18 cellular contexts compared by ENCODE assay signal in the genomic region with DNA sequence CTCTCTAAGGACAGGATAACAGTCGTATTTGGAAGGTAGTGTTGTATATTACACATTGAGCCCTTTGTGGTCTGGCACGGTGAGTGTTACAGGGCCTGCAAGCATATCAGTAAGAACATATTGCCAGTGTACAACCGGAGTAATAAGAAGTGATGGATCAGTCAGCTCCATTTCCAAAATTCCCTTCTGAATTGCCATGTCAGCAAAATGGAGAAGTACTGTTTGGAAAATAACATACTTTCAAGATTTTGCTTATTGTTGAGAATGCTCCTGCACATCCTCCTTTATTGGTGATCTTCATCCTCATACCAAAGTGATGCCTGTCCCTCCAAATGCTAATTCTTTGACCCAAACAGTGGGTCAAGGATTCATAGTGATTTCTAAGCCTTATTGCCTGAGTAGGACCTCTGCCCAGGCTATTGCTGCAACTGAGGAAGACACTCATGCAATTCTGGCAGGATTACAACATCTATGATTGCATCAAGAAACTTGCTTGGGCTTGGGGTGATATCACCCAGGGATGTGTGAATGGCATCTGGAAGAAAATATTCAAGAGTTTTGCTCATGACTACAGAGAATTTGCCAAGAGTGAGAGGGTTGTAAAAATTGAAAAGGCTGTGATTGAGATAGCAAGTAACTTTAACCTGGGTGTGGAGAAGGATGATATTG.
A peak's percentile ranks its signal among the peaks of the same experiment; 100 is the strongest.
DNase-seq lines count a peak whose midpoint lies in the region; ATAC-seq, FAIRE-seq and TF ChIP-seq lines count a peak whose summit lies in the region.
"Had no signal": no experiment of that assay in that cellular context is flagged by ENCODE, and none has a peak within 500 bp of the region (broad histone marks: within the 10 kb centered on the region; RNA-seq: fewer than 3 reads in every experiment).

No MANE protein-coding gene starts in this region.

- H3K36me3 ChIP-seq in breast epithelium, result no peaks in the 10 kb centered on the region
- H3K36me3 ChIP-seq: esophagus muscularis mucosa, right atrium auricular region had no signal

- no peaks in the 10 kb centered on the region for H3K36me3 Mint-ChIP-seq in MCF 10A (ENCODE audit: insufficient read depth, unreplicated experiment)

- no peaks in the 10 kb centered on the region for H3K27me3 Mint-ChIP-seq in MCF 10A (ENCODE audit: insufficient read depth, unreplicated experiment)
- H3K27me3 Mint-ChIP-seq: activated CD8-positive, alpha-beta T cell treated with anti-CD3 and anti-CD28 coated beads for 36 hours had no signal

- peak overlapping the region; percentile 49 for H3K27ac Mint-ChIP-seq in MCF 10A (ENCODE audit: low read depth, unreplicated experiment)
- H3K27ac Mint-ChIP-seq: activated CD8-positive, alpha-beta T cell treated with anti-CD3 and anti-CD28 coated beads for 36 hours; activated T-helper 1 cell treated with anti-CD3 and anti-CD28 coated beads, Interleukin-12 subunit alpha, Interleukin-12 subunit beta, Interleukin-2, Interleukin-4 antibody, amounts not matched to agents 30 ng/mL and 10 ng/mL and 1 ng/mL, durations not matched to agents 14 hours and 24 hours and 36 hours had no signal

- no peak for ATAC-seq in HG02759 (IDR thresholded peaks at IDR 0.05; ENCODE audit: unreplicated experiment)
- ATAC-seq: activated CD8-positive, alpha-beta T cell treated with anti-CD3 and anti-CD28 coated beads for 36 hours had no signal

- POLR2A ChIA-PET in MCF 10A (lab: Yijun Ruan, JAX), result interaction anchor here (0.6 to 2.1 kb wide), 5 partner anchors 14 to 206 kb away, joined by 3 to 6 read pairs (median 4); no protein-coding TSS in a partner anchor

- H3K4me3 ChIP-seq in breast epithelium (no peak overlapping the region), fibroblast of mammary gland (ENCODE audit: control insufficient read depth, low read depth, low read length) (no peak overlapping the region)
- H3K4me3 ChIP-seq: esophagus muscularis mucosa, lung, right atrium auricular region had no signal

- TF ChIP-seq POLR2A in breast epithelium (IDR thresholded peaks at IDR 0.05), result no peak

- H3K4me1 Mint-ChIP-seq in MCF 10A (ENCODE audit: insufficient read depth, unreplicated experiment), result peaks cover 44% of the 10 kb centered on the region

- TF ChIP-seq CTCF in MCF 10A (IDR thresholded peaks at IDR 0.05; ENCODE audit: unreplicated experiment) (no peak), breast epithelium (IDR thresholded peaks at IDR 0.05) (no peak), fibroblast of mammary gland (conservative IDR thresholded peaks at IDR 0.05; ENCODE audit: control insufficient read depth, insufficient read depth, low read depth, low read length) (no peak)

- no peaks in the 10 kb centered on the region for H3K9me3 ChIP-seq in breast epithelium
- H3K9me3 ChIP-seq: esophagus muscularis mucosa, right atrium auricular region had no signal

- no TSS peak for BruUV-seq in MCF 10A (replicated peaks; lab: Mats Ljungman, UMichigan)

- peak; percentile 48 for FAIRE-seq in urothelium cell line (lab: Jason Lieb, UNC)

- H3K4me3 Mint-ChIP-seq in MCF 10A (ENCODE audit: unreplicated experiment), result peak overlapping the region; percentile 2
- H3K4me3 Mint-ChIP-seq: activated CD8-positive, alpha-beta T cell treated with anti-CD3 and anti-CD28 coated beads for 36 hours; activated T-helper 1 cell treated with anti-CD3 and anti-CD28 coated beads, Interleukin-12 subunit alpha, Interleukin-12 subunit beta, Interleukin-2, Interleukin-4 antibody, amounts not matched to agents 30 ng/mL and 10 ng/mL and 1 ng/mL, durations not matched to agents 14 hours and 24 hours and 36 hours had no signal

- intact Hi-C loops in MCF 10A (cut with micrococcal nuclease), result loop anchor here (5.0 to 10.0 kb wide), 2 partner anchors 118 to 196 kb away; no protein-coding TSS in a partner anchor
- intact Hi-C loops in breast epithelium (cut with DNase I; ENCODE audit: low total_unique reads), result no loop called here

- peaks cover 6% of the 10 kb centered on the region for H3K9me3 Mint-ChIP-seq in MCF 10A (ENCODE audit: unreplicated experiment)
- H3K9me3 Mint-ChIP-seq: activated T-helper 1 cell treated with anti-CD3 and anti-CD28 coated beads, Interleukin-12 subunit alpha, Interleukin-12 subunit beta, Interleukin-2, Interleukin-4 antibody, amounts not matched to agents 30 ng/mL and 10 ng/mL and 1 ng/mL, durations not matched to agents 14 hours and 24 hours and 36 hours had no signal

- H3K4me1 ChIP-seq in breast epithelium, result no peaks in the 10 kb centered on the region
- H3K4me1 ChIP-seq: esophagus muscularis mucosa, right atrium auricular region had no signal

- no peak overlapping the region for H3K27ac ChIP-seq in breast epithelium
- H3K27ac ChIP-seq: esophagus muscularis mucosa, right atrium auricular region had no signal

- DNase-seq in MCF 10A (ENCODE audit: unreplicated experiment), result peak; percentile 94
- DNase-seq in breast epithelium (ENCODE audit: low spot score in 2 of 2), result no peak
- peak; percentile 32 for DNase-seq in RPMI7951 (ENCODE audit: low read depth)
- DNase-seq in fibroblast of mammary gland (ENCODE audit: low read depth), result peak; percentile 73
- DNase-seq in urothelium cell line (ENCODE audit: low spot score), result no peak
- no peak for DNase-seq in DMS79 (lab: John Stamatoyannopoulos, UW)
- DNase-seq in NCI-H2029 (lab: John Stamatoyannopoulos, UW), result no peak
- DNase-seq: 8988T; activated CD8-positive, alpha-beta T cell treated with anti-CD3 and anti-CD28 coated beads for 36 hours; anterior cingulate cortex; NCI-H1436 treated with DMSO at 0.1 percent for 48 hours; NCI-H446 treated with DMSO at 0.1 percent for 48 hours; stimulated activated CD4-positive, alpha-beta T cell treated with anti-CD3 and anti-CD28 coated beads, Interleukin-1b, Interleukin-23, amount 100 ng/mL, for 48 hours had no signal

- H3K27me3 ChIP-seq in breast epithelium, result no peaks in the 10 kb centered on the region
- H3K27me3 ChIP-seq: esophagus muscularis mucosa, right atrium auricular region had no signal

- CTCF ChIA-PET in MCF 10A (lab: Yijun Ruan, JAX), result interaction anchor here (0.5 to 0.9 kb wide), 4 partner anchors 86 to 1177 kb away, joined by 3 to 6 read pairs (median 3); no protein-coding TSS in a partner anchor

Comparison
In these comparisons a context has a peak if more than half of its experiments do, and no peak if none do; other contexts are left out.
1. DNase-seq: peak in MCF 10A (single experiment), RPMI7951 (single experiment) and fibroblast of mammary gland (single experiment); none in breast epithelium (0 of 2), urothelium cell line (single experiment), DMS79 (single experiment) and NCI-H2029 (single experiment).